In the genomic region with DNA sequence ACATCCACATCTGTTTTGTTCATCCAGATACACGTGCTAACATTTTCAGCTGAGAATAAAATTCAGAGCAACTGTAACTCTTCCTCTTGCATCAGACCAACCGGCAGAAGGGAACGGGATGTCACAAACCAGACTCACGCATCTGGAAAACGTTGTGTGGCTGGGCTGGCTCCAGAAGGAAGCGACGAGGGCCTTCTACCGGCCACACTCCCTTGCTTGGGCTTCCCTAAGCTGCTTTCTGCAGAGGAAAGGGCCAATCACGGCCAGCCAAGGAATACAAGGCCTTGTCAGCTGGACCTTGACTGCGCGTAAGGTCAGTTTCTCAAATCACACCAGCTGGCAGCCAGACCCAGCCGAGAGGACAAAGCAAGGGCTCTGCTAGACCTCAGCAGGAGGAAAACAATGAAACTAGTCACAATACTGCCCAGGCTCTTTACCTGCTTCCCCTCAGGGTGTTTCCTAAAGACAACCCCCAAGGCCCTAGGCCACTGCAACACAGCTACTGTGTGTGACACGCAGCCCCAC, we compare ENCODE assay signal across 1 cellular context.
A peak's percentile ranks its signal among the peaks of the same experiment; 100 is the strongest.
TF ChIP-seq lines count a peak whose summit lies in the region.

No MANE protein-coding gene starts in this region.

TF ChIP-seq in H1, 55 proteins besides CTCF, POLR2A, EP300 and RAD21 (continued from another document):
- TF ChIP-seq POLR2AphosphoS5 (IDR thresholded peaks at IDR 0.05; ENCODE audit: low read depth, low read length), result 0 out of 2 replicates have a peak, but pooled peaks have one; percentile 64
- TF ChIP-seq, protein P1, sequence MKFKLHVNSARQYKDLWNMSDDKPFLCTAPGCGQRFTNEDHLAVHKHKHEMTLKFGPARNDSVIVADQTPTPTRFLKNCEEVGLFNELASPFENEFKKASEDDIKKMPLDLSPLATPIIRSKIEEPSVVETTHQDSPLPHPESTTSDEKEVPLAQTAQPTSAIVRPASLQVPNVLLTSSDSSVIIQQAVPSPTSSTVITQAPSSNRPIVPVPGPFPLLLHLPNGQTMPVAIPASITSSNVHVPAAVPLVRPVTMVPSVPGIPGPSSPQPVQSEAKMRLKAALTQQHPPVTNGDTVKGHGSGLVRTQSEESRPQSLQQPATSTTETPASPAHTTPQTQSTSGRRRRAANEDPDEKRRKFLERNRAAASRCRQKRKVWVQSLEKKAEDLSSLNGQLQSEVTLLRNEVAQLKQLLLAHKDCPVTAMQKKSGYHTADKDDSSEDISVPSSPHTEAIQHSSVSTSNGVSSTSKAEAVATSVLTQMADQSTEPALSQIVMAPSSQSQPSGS (IDR thresholded peaks at IDR 0.05; ENCODE audit: low read length), result peak; percentile 49; the same call in 1 of the 2 replicates
- TF ChIP-seq PHF8 (conservative IDR thresholded peaks at IDR 0.05; ENCODE audit: low read depth, low read length), result no peak
- TF ChIP-seq SRF (IDR thresholded peaks at IDR 0.05; ENCODE audit: low read depth, low read length), result no peak
- TF ChIP-seq SP2 (IDR thresholded peaks at IDR 0.05; ENCODE audit: low read length), result no peak
- TF ChIP-seq CHD2 (IDR thresholded peaks at IDR 0.05; ENCODE audit: low read length), result peak; percentile 23; the same call in 1 of the 2 replicates
- TF ChIP-seq SP4 (IDR thresholded peaks at IDR 0.05; ENCODE audit: low read length), result no peak; the same call in 1 of the 2 replicates
- TF ChIP-seq RNF2 (IDR thresholded peaks at IDR 0.05; ENCODE audit: borderline replicate concordance, low read depth, low read length, missing control alignments, poor library complexity, severe bottlenecking), result no peak
- no peak for TF ChIP-seq TEAD4 (IDR thresholded peaks at IDR 0.05; ENCODE audit: low read depth, low read length)
- no peak for TF ChIP-seq KDM5A (IDR thresholded peaks at IDR 0.05; ENCODE audit: low read length)
- TF ChIP-seq, protein P2, sequence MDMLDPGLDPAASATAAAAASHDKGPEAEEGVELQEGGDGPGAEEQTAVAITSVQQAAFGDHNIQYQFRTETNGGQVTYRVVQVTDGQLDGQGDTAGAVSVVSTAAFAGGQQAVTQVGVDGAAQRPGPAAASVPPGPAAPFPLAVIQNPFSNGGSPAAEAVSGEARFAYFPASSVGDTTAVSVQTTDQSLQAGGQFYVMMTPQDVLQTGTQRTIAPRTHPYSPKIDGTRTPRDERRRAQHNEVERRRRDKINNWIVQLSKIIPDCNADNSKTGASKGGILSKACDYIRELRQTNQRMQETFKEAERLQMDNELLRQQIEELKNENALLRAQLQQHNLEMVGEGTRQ (IDR thresholded peaks at IDR 0.05; ENCODE audit: low read length), result peak; percentile 55; the same call in 1 of the 2 replicates
- TF ChIP-seq EZH2 (IDR thresholded peaks at IDR 0.05; ENCODE audit: low read depth, low read length, severe bottlenecking), result no peak
- peak; percentile 76; the same call in 1 of the 2 replicates for TF ChIP-seq TCF12 (IDR thresholded peaks at IDR 0.05; ENCODE audit: low read depth, low read length)
- 0 out of 4 replicates have a peak, but pooled peaks of 1 of the 2 experiments have one; percentile 71 for TF ChIP-seq HDAC2 (IDR thresholded peaks at IDR 0.05; ENCODE audit: borderline replicate concordance in 1 of 2, low read depth in 2 of 2, low read length in 2 of 2)
- peak; percentile 74; the same call in 1 of the 2 replicates for TF ChIP-seq TBP (IDR thresholded peaks at IDR 0.05; ENCODE audit: low read depth, low read length)
- no peak for TF ChIP-seq SUZ12 (IDR thresholded peaks at IDR 0.05; ENCODE audit: low read length)
